In the genomic region with DNA sequence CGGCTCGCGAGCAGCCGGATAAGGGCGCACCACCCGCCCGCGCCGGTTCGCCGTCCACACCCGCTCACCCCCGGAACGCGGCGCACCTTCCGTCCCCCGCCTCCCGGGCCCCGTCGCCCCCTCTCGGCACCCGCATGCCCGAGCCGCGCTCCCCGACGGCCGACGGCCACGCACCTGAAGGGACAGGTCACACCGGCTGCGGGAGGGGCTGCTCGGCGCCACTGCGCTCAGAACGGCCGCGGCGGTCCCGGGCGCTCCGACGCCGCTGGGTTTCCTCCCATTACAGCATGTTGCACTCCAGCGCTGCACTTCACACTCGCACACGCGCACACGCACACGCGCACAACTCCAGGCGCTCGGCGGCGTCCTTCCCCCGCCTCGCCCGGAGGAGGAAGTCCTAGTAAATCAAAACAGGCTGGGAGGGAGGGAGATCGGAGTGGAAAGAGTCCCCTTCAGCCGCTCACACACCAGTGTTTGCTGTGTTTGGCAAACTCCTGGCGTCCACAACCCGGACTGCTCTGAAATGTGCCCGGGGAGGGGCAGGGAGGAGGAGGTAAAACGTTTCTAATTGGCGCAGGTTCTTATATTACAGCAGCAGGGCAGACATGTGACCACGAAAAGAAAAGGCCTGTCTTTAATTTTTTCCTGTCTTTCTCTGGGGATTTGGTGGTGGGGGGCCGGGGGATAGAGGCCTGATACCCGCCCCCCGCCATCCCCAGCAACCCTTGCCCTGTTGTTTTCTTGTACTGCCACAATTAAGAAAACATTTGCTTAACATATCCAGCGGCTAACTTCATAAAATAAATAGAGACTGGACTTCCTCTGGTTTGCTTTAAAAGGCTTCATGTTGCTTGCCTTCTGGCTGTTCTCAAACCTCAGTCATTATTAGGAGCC, we compare ENCODE assay signal across 8 cellular contexts.
A peak's percentile ranks its signal among the peaks of the same experiment; 100 is the strongest.
DNase-seq lines count a peak whose midpoint lies in the region; ATAC-seq and TF ChIP-seq lines count a peak whose summit lies in the region.

No MANE protein-coding gene starts in this region.

- H3K27ac ChIP-seq in SU-DHL-6 (ENCODE audit: low read depth, low read length) (peak overlapping the region; percentile 37), heart left ventricle (peak overlapping the region; percentile 79 to 98 (median 92)), trophoblast cell (ENCODE audit: low read depth, low read length) (peak overlapping the region; percentile 29), uterus (peak overlapping the region; percentile 93 to 98)

- peaks cover 13% of the 10 kb centered on the region for H3K79me1 ChIP-seq in trophoblast cell (ENCODE audit: low read length)

- peak overlapping the region; percentile 43 for H4K8ac ChIP-seq in trophoblast cell (ENCODE audit: low read depth, low read length)

- no peak overlapping the region for H3K4ac ChIP-seq in trophoblast cell (ENCODE audit: low read depth, low read length)

- peak overlapping the region; percentile 22 for H2BK5ac ChIP-seq in trophoblast cell (ENCODE audit: low read depth, low read length, poor library complexity)

- H4K12ac ChIP-seq in trophoblast cell (ENCODE audit: low read depth, low read length), result no peak overlapping the region

- H3K9me3 ChIP-seq in SU-DHL-6 (ENCODE audit: insufficient read depth, low read length), result no peaks in the 10 kb centered on the region
- H3K9me3 ChIP-seq in heart left ventricle, result no peaks in the 10 kb centered on the region
- peaks cover 2% of the 10 kb centered on the region for H3K9me3 ChIP-seq in trophoblast cell (ENCODE audit: insufficient read depth, low read depth, low read length)
- no peaks in the 10 kb centered on the region for H3K9me3 ChIP-seq in uterus

- 1 to 5% (median 2%) methylated on average over 17 to 71 of the region's 71 CpGs for whole genome bisulfite sequencing in heart left ventricle, 4 donors
- WGBS in trophoblast cell (ENCODE audit: extremely low coverage, insufficient coverage, insufficient read length), result no CpG with 5 or more reads among the region's 71 CpGs

- H3K4me3 ChIP-seq in SU-DHL-6 (ENCODE audit: insufficient read depth, low read length, poor library complexity, severe bottlenecking), result peak overlapping the region; percentile 67
- H3K4me3 ChIP-seq in heart left ventricle, result peak overlapping the region; percentile 63 to 94 (median 84)
- peak overlapping the region; percentile 98 for H3K4me3 ChIP-seq in trophoblast cell (ENCODE audit: low read depth, low read length)
- H3K4me3 ChIP-seq in uterus, result peak overlapping the region; percentile 57 to 79

- intact Hi-C loops in heart left ventricle (cut with DNase I), result loop anchor here in 1 of 10 donors (5.0 kb wide), 1 partner anchor 87 kb away; no protein-coding TSS in a partner anchor
- intact Hi-C loops in uterus (cut with DNase I; ENCODE audit: low total_unique reads), result no loop called here

- peak overlapping the region; percentile 70 for H3K9ac ChIP-seq in SU-DHL-6 (ENCODE audit: low read length)
- H3K9ac ChIP-seq in trophoblast cell (ENCODE audit: low read length), result peak overlapping the region; percentile 61

- peak overlapping the region; percentile 21 for H2BK120ac ChIP-seq in trophoblast cell (ENCODE audit: insufficient read depth, low read length, poor library complexity)

- no peak overlapping the region for H2BK12ac ChIP-seq in trophoblast cell (ENCODE audit: low read length)

- DNase-seq in CD1c-positive myeloid dendritic cell (ENCODE audit: extremely low spot score), result peak; percentile 83
- DNase-seq in GM20000 (ENCODE audit: low spot score), result peak; percentile 67
- peak; percentile 62 to 75 for DNase-seq in Kasumi-1 (lab: John Stamatoyannopoulos, UW)
- DNase-seq in amygdala (lab: John Stamatoyannopoulos, UW), result peak in 44 of 56 donors; percentile 4 to 72 (median 24)
- peak; percentile 69 to 82 (median 72) for DNase-seq in heart left ventricle
- peak; percentile 66 to 80 for DNase-seq in trophoblast cell
- DNase-seq in uterus, result peak; percentile 75 to 80

- H3K4me2 ChIP-seq in SU-DHL-6 (ENCODE audit: low read depth, low read length, poor library complexity, severe bottlenecking) (peak overlapping the region; percentile 54), trophoblast cell (ENCODE audit: low read length) (peak overlapping the region; percentile 100)

- H3K27me3 ChIP-seq in SU-DHL-6 (ENCODE audit: low read length), result no peaks in the 10 kb centered on the region
- no peaks in the 10 kb centered on the region for H3K27me3 ChIP-seq in heart left ventricle
- no peaks in the 10 kb centered on the region for H3K27me3 ChIP-seq in trophoblast cell (ENCODE audit: insufficient read depth, low read length)
- no peaks in the 10 kb centered on the region for H3K27me3 ChIP-seq in uterus

- H4K91ac ChIP-seq in trophoblast cell (ENCODE audit: low read depth, low read length), result peak overlapping the region; percentile 45

- peaks cover 16% of the 10 kb centered on the region; the same call in 1 of the 2 replicates for H3K79me2 ChIP-seq in SU-DHL-6 (ENCODE audit: insufficient read depth, low read length)
- peaks cover 9% of the 10 kb centered on the region for H3K79me2 ChIP-seq in trophoblast cell (ENCODE audit: control insufficient read depth, insufficient read depth, low read length, poor library complexity)

- no peak for TF ChIP-seq POLR2A in heart left ventricle (IDR thresholded peaks at IDR 0.05)
- TF ChIP-seq POLR2A in uterus (IDR thresholded peaks at IDR 0.05), result peak; percentile 58 to 66

- H2AFZ ChIP-seq in SU-DHL-6 (ENCODE audit: low read depth, low read length, severe bottlenecking) (peak overlapping the region; percentile 81), trophoblast cell (ENCODE audit: insufficient read depth, low read length, poor library complexity) (peak overlapping the region; percentile 71)

- peak overlapping the region; percentile 50 for H3K18ac ChIP-seq in trophoblast cell (ENCODE audit: low read length)

- no peak overlapping the region for H2AK5ac ChIP-seq in trophoblast cell (ENCODE audit: low read length)

- no peak for TF ChIP-seq CTCF in GM20000 (IDR thresholded peaks at IDR 0.05; ENCODE audit: extremely low read depth, missing control alignments)
- TF ChIP-seq CTCF in SU-DHL-6 (IDR thresholded peaks at IDR 0.05; ENCODE audit: insufficient read depth, low read length, poor library complexity, severe bottlenecking), result no peak
- TF ChIP-seq CTCF in heart left ventricle (IDR thresholded peaks at IDR 0.05), result peak in 3 of 12 donors; percentile 2 to 11 (median 10)
- no peak for TF ChIP-seq CTCF in uterus (IDR thresholded peaks at IDR 0.05)

- no peaks in the 10 kb centered on the region for H3K36me3 ChIP-seq in SU-DHL-6 (ENCODE audit: low read length)
- H3K36me3 ChIP-seq in heart left ventricle, result no peaks in the 10 kb centered on the region
- H3K36me3 ChIP-seq in trophoblast cell (ENCODE audit: control insufficient read depth in 1 of 2, insufficient read depth in 2 of 2, low read length in 2 of 2), result no peaks in the 10 kb centered on the region
- no peaks in the 10 kb centered on the region for H3K36me3 ChIP-seq in uterus

- peaks cover 22% of the 10 kb centered on the region for H3F3A ChIP-seq in SU-DHL-6 (ENCODE audit: insufficient read depth)

- H4K20me1 ChIP-seq in SU-DHL-6 (ENCODE audit: low read depth, low read length), result peaks cover 10% of the 10 kb centered on the region; the same call in 1 of the 2 replicates

- H3K23ac ChIP-seq in trophoblast cell (ENCODE audit: low read length), result no peak overlapping the region

- H3K9me2 ChIP-seq in SU-DHL-6 (replicated peaks; ENCODE audit: insufficient read depth, low read length), result no peaks in the 10 kb centered on the region

- peak; percentile 39 to 78 (median 72) for ATAC-seq in heart left ventricle

- H3K4me1 ChIP-seq in heart left ventricle (peaks cover 0 to 36% (median 20%) of the 10 kb centered on the region in 12 donors), trophoblast cell (ENCODE audit: control insufficient read depth in 1 of 2, insufficient read depth in 2 of 2, low read length in 2 of 2) (peaks cover 2 to 3% of the 10 kb centered on the region in 2 experiments), uterus (no peaks in the 10 kb centered on the region)

- H3K14ac ChIP-seq in trophoblast cell (ENCODE audit: low read length), result peak overlapping the region; percentile 48

Comparison
In these comparisons a context has a peak if more than half of its experiments do, and no peak if none do; other contexts are left out.
1. Peak in every context shown above with its lines: DNase-seq, ATAC-seq, H3K4me3 ChIP-seq and H3K27ac ChIP-seq.
2. DNase-seq: peak in every context shown above with its lines; median percentile 83 in CD1c-positive myeloid dendritic cell; 78 in uterus; 73 in trophoblast cell; 72 in heart left ventricle; 68 in Kasumi-1; 67 in GM20000; 24 in amygdala.
3. H3K27ac ChIP-seq: peak in every context shown above with its lines; median percentile 96 in uterus; 92 in heart left ventricle; 37 in SU-DHL-6; 29 in trophoblast cell.
4. POLR2A ChIP-seq: peak in uterus (2 of 2); none in heart left ventricle (0 of 2).